26 cellular contexts compared by ENCODE assay signal in genomic region chr5:178210073-178210526, GRCh38. TPM values are rescaled to one million over a fixed set of nuclear protein-coding genes. Genes with fewer than 3 reads are reported as not detected.
DNase-seq lines count a peak whose midpoint lies in the region; ATAC-seq and TF ChIP-seq lines count a peak whose summit lies in the region.
"Had no signal": no experiment of that assay in that cellular context is flagged by ENCODE, and none has a peak within 500 bp of the region (broad histone marks: within the 10 kb centered on the region; RNA-seq: fewer than 3 reads in every experiment).

No MANE protein-coding gene starts in this region.

- ATAC-seq in activated CD4-positive, CD25-positive, alpha-beta regulatory T cell treated with anti-CD3 and anti-CD28 coated beads, Interleukin-2, amount 50 U/mL, for 24 hours = no peak
- no peak for ATAC-seq in GM21723 (IDR thresholded peaks at IDR 0.05; ENCODE audit: unreplicated experiment)
- ATAC-seq: body of pancreas had no signal

- no peak for TF ChIP-seq POLR2A in spleen (IDR thresholded peaks at IDR 0.05)

- H3K4me3 Mint-ChIP-seq in activated CD4-positive, alpha-beta T cell treated with anti-CD3 and anti-CD28 coated beads, Interleukin-2, amount 10 ng/mL, durations not matched to agents 24 days and 14 days = no peak overlapping the region
- H3K4me3 Mint-ChIP-seq in dendritic cell treated with granulocyte-macrophage colony-stimulating factor and Interleukin-4, amounts not matched to agents 40 ng/mL and 50 ng/mL, for 4 days = no peak overlapping the region
- H3K4me3 Mint-ChIP-seq: CD14-positive monocyte; T-helper 1 cell treated with Interleukin-12 subunit alpha and Interleukin-12 subunit beta and Interleukin-4 antibody, amounts not matched to agents 30 μg/mL and 1 μg/mL, for 36 hours had no signal

- peaks cover 89% of the 10 kb centered on the region for H3K36me3 ChIP-seq in Loucy (ENCODE audit: insufficient read depth, low read length)
- H3K36me3 ChIP-seq in spleen = peaks cover 0 to 93% (median 86%) of the 10 kb centered on the region in 6 donors

- H3K27me3 ChIP-seq in Loucy (ENCODE audit: insufficient read depth, low read length, poor library complexity, severe bottlenecking) (no peaks in the 10 kb centered on the region), spleen (replicated peaks in 1 of 7) (no peaks in the 10 kb centered on the region)
- H3K27me3 ChIP-seq: body of pancreas, esophagus muscularis mucosa, tibial nerve had no signal

- H3K27ac Mint-ChIP-seq in activated CD4-positive, alpha-beta T cell treated with anti-CD3 and anti-CD28 coated beads, Interleukin-2, amount 10 ng/mL, durations not matched to agents 24 days and 14 days = no peak overlapping the region
- H3K27ac Mint-ChIP-seq in dendritic cell treated with granulocyte-macrophage colony-stimulating factor and Interleukin-4, amounts not matched to agents 40 ng/mL and 50 ng/mL, for 4 days = peak overlapping the region; percentile 58
- H3K27ac Mint-ChIP-seq: T-helper 1 cell treated with Interleukin-12 subunit alpha and Interleukin-12 subunit beta and Interleukin-4 antibody, amounts not matched to agents 30 μg/mL and 1 μg/mL, for 36 hours had no signal

- H3F3A ChIP-seq in Loucy (ENCODE audit: low read depth) = no peaks in the 10 kb centered on the region

- H2AFZ ChIP-seq in Loucy (ENCODE audit: low read length) = no peak overlapping the region

- no peaks in the 10 kb centered on the region for H3K9me2 ChIP-seq in Loucy (replicated peaks; ENCODE audit: low read depth, low read length)

- H3K4me1 ChIP-seq in Loucy (ENCODE audit: insufficient read depth, low read length, poor library complexity, severe bottlenecking) (peaks cover 10% of the 10 kb centered on the region), spleen (peaks cover 15 to 91% (median 46%) of the 10 kb centered on the region in 6 donors)

- peaks cover 60% of the 10 kb centered on the region for H3K79me2 ChIP-seq in Loucy (ENCODE audit: insufficient read depth, low read length)

- H3K9ac ChIP-seq in Loucy (ENCODE audit: low read depth, low read length, poor library complexity, severe bottlenecking) = no peak overlapping the region

- WGBS in spleen, 5 donors = 83 to 95% (median 90%) methylated on average over 8 to 18 of the region's 18 CpGs

- H3K4me2 ChIP-seq in Loucy (ENCODE audit: low read depth, low read length, poor library complexity, severe bottlenecking) = peak overlapping the region; percentile 98

- H3K27ac ChIP-seq in spleen = no peak overlapping the region
- H3K27ac ChIP-seq: body of pancreas, esophagus muscularis mucosa, HL-60, prostate gland, tibial nerve had no signal

- H3K9me3 ChIP-seq in Loucy (ENCODE audit: insufficient read depth, low read depth, low read length) (no peaks in the 10 kb centered on the region), spleen (no peaks in the 10 kb centered on the region)
- H3K9me3 ChIP-seq: body of pancreas, esophagus muscularis mucosa, prostate gland, tibial nerve had no signal

- H3K4me3 ChIP-seq in Loucy (ENCODE audit: low read length, poor library complexity, severe bottlenecking) (peak overlapping the region; percentile 90), spleen (no peak overlapping the region)
- H3K4me3 ChIP-seq: body of pancreas, esophagus muscularis mucosa, prostate gland, tibial nerve had no signal

- TF ChIP-seq CTCF in Loucy (conservative IDR thresholded peaks at IDR 0.05; ENCODE audit: low read length) (no peak), spleen (IDR thresholded peaks at IDR 0.05 in 8 of 11, conservative IDR thresholded peaks at IDR 0.05 in 3 of 11) (no peak)

- H3K36me3 Mint-ChIP-seq in activated CD4-positive, alpha-beta T cell treated with anti-CD3 and anti-CD28 coated beads, Interleukin-2, amount 10 ng/mL, durations not matched to agents 24 days and 14 days (ENCODE audit: low read depth) = peaks cover 89% of the 10 kb centered on the region
- peaks cover 99% of the 10 kb centered on the region for H3K36me3 Mint-ChIP-seq in dendritic cell treated with granulocyte-macrophage colony-stimulating factor and Interleukin-4, amounts not matched to agents 40 ng/mL and 50 ng/mL, for 4 days (ENCODE audit: low read depth)

- peaks cover 30% of the 10 kb centered on the region for H3K4me1 Mint-ChIP-seq in activated CD4-positive, alpha-beta T cell treated with anti-CD3 and anti-CD28 coated beads, Interleukin-2, amount 10 ng/mL, durations not matched to agents 24 days and 14 days
- H3K4me1 Mint-ChIP-seq in dendritic cell treated with granulocyte-macrophage colony-stimulating factor and Interleukin-4, amounts not matched to agents 40 ng/mL and 50 ng/mL, for 4 days (ENCODE audit: low read depth) = peaks cover 47% of the 10 kb centered on the region

- H3K27me3 Mint-ChIP-seq in activated CD4-positive, alpha-beta T cell treated with anti-CD3 and anti-CD28 coated beads, Interleukin-2, amount 10 ng/mL, durations not matched to agents 24 days and 14 days = no peaks in the 10 kb centered on the region
- no peaks in the 10 kb centered on the region for H3K27me3 Mint-ChIP-seq in dendritic cell treated with granulocyte-macrophage colony-stimulating factor and Interleukin-4, amounts not matched to agents 40 ng/mL and 50 ng/mL, for 4 days

- DNase-seq in activated CD4-positive, alpha-beta T cell treated with anti-CD3 and anti-CD28 coated beads, Interleukin-2, amount 10 ng/mL, durations not matched to agents 24 days and 14 days = peak; percentile 57
- DNase-seq in activated CD4-positive, alpha-beta T cell treated with anti-CD3 and anti-CD28 coated beads, Interleukin-2, amount 50 U/mL, for 48 hours = no peak
- DNase-seq in spleen (peak; percentile 74), NCI-H187 treated with DMSO at 0.1 percent for 48 hours (lab: John Stamatoyannopoulos, UW) (no peak)
- DNase-seq: dermis blood vessel endothelial cell, DMS79 treated with DMSO at 0.1 percent for 48 hours, KG1, NCI-H1092, NCI-H2081 treated with DMSO at 0.1 percent for 48 hours, NCI-H524 treated with DMSO at 0.1 percent for 48 hours, SIG-M5 had no signal

- intact Hi-C loops in activated CD4-positive, alpha-beta T cell treated with anti-CD3 and anti-CD28 coated beads, Interleukin-2, amount 10 ng/mL, durations not matched to agents 24 days and 14 days (cut with micrococcal nuclease) = no loop called here
- intact Hi-C loops in dendritic cell treated with granulocyte-macrophage colony-stimulating factor and Interleukin-4, amounts not matched to agents 40 ng/mL and 50 ng/mL, for 4 days (cut with micrococcal nuclease) = no loop called here
- intact Hi-C loops in spleen (cut with DNase I; ENCODE audit: low total_unique reads) = no loop called here

- no peaks in the 10 kb centered on the region for H3K9me3 Mint-ChIP-seq in activated CD4-positive, alpha-beta T cell treated with anti-CD3 and anti-CD28 coated beads, Interleukin-2, amount 10 ng/mL, durations not matched to agents 24 days and 14 days
- no peaks in the 10 kb centered on the region for H3K9me3 Mint-ChIP-seq in dendritic cell treated with granulocyte-macrophage colony-stimulating factor and Interleukin-4, amounts not matched to agents 40 ng/mL and 50 ng/mL, for 4 days
- H3K9me3 Mint-ChIP-seq: CD14-positive monocyte; T-helper 1 cell treated with Interleukin-12 subunit alpha and Interleukin-12 subunit beta and Interleukin-4 antibody, amounts not matched to agents 30 μg/mL and 1 μg/mL, for 36 hours had no signal

- H4K20me1 ChIP-seq in Loucy (ENCODE audit: insufficient read depth, low read length, poor library complexity, severe bottlenecking) = peaks cover 67% of the 10 kb centered on the region

RNA-seq across cellular contexts. Expression of gene HNRNPAB, which starts 5.8 kb away (rescaled TPM):
- 492 and 507 TPM in 2 replicates for total RNA-seq in activated CD4-positive, alpha-beta T cell treated with anti-CD3 and anti-CD28 coated beads, Interleukin-2, amount 10 ng/mL, durations not matched to agents 24 days and 14 days
- 100 to 1,000 TPM in 4 of 7 donors, 10 to 100 TPM in 3; 55.9 to 136 (median 113) TPM for total RNA-seq in spleen
- polyA plus RNA-seq in spleen = 100 to 1,000 TPM in 2 of 3 donors, 10 to 100 TPM in 1; 88.2 to 144 (median 120) TPM

RNA-seq across cellular contexts. Expression of gene PHYKPL, which starts 22.5 kb away (rescaled TPM):
- 77.8 and 85.9 TPM in 2 replicates for total RNA-seq in activated CD4-positive, alpha-beta T cell treated with anti-CD3 and anti-CD28 coated beads, Interleukin-2, amount 10 ng/mL, durations not matched to agents 24 days and 14 days
- total RNA-seq in spleen = 100 to 1,000 TPM in 6 of 7 donors, 10 to 100 TPM in 1; 91.8 to 209 (median 132) TPM
- polyA plus RNA-seq in spleen = 10 to 100 TPM; 46.9 to 82.7 (median 74.5) TPM

RNA-seq across cellular contexts. Expression of gene GMCL2, which starts 22.9 kb away (rescaled TPM):
- 0.07 TPM in 1 of 2 replicates, not detected in the other for total RNA-seq in activated CD4-positive, alpha-beta T cell treated with anti-CD3 and anti-CD28 coated beads, Interleukin-2, amount 10 ng/mL, durations not matched to agents 24 days and 14 days
- total RNA-seq in spleen = not detected
- under 1 TPM in 1 of 3 donors, not detected in 2; 0.03 TPM for polyA plus RNA-seq in spleen
- total RNA-seq: A172, body of pancreas, dermis blood vessel endothelial cell, esophagus muscularis mucosa, glomerular endothelial cell, liver, myocyte, tibial nerve had no signal
- polyA plus RNA-seq: CD14-positive monocyte, liver had no signal

RNA-seq across cellular contexts. Expression of gene NHP2, which starts 56.4 kb away (rescaled TPM):
- total RNA-seq in activated CD4-positive, alpha-beta T cell treated with anti-CD3 and anti-CD28 coated beads, Interleukin-2, amount 10 ng/mL, durations not matched to agents 24 days and 14 days = 267 and 273 TPM in 2 replicates
- 100 to 1,000 TPM in 2 of 7 donors, 10 to 100 TPM in 5; 53.7 to 115 (median 81.5) TPM for total RNA-seq in spleen
- polyA plus RNA-seq in spleen = 100 to 1,000 TPM; 113 to 162 (median 153) TPM

Comparison
In these comparisons a context has a peak if more than half of its experiments do, and no peak if none do; other contexts are left out.
1. DNase-seq: peak in activated CD4-positive, alpha-beta T cell treated with anti-CD3 and anti-CD28 coated beads, Interleukin-2, amount 10 ng/mL, durations not matched to agents 24 days and 14 days (single experiment) and spleen (single experiment); none in activated CD4-positive, alpha-beta T cell treated with anti-CD3 and anti-CD28 coated beads, Interleukin-2, amount 50 U/mL, for 48 hours (0 of 2) and NCI-H187 treated with DMSO at 0.1 percent for 48 hours (single experiment).